In the genomic region with DNA sequence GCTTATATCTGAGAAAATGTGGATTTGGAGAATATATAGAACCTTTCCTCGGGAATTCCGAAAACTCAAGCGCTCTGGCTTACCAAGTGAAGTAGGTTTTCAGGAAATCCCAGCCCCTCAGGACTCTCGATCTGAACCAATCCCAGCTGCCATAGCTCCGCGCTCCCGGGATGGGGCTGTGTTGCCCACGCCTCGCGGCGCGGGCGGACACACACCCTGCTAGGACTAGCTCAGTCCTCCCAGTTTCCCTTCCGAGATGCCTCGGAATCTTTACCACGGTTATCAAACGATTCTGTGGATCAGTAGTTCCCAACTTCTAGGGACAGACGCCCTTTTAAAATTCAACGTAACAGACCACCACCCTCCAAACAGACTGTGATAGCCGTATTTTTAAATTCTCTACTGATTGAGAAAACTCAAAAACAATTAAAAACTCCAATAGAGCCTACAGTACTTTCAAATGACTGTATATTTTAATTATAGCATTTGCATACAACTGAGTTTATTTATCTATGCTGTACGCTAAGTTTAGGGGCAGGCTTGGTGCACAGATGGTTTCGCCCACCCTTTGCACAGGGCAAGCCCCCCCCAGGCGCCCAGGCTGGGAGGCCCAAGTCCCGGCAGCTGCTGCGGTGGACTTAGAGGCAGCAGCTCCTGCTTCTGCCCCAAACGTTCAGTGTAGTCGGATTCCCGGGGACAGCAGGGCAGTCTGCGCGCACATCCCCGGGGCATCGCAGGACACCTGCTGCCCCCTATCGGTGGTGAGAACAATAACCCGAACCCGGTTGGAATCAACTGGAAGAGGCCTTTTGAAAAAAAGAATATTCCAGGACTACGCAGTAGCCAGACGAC, we compare ENCODE assay signal across 8 cellular contexts. TPM values are rescaled to one million over a fixed set of nuclear protein-coding genes. Genes with fewer than 3 reads are reported as not detected.
A peak's percentile ranks its signal among the peaks of the same experiment; 100 is the strongest.
DNase-seq lines count a peak whose midpoint lies in the region; ATAC-seq and TF ChIP-seq lines count a peak whose summit lies in the region.

No MANE protein-coding gene starts in this region.

- peak; percentile 63 for DNase-seq in DMS114 treated with DMSO at 0.1 percent for 48 hours (lab: John Stamatoyannopoulos, UW; ENCODE audit: unreplicated experiment)
- peak; percentile 25 for DNase-seq in HS-5 (ENCODE audit: low read depth)
- DNase-seq in RPMI7951 (ENCODE audit: low read depth): peak; percentile 85
- DNase-seq in activated naive CD4-positive, alpha-beta T cell (lab: John Stamatoyannopoulos, UW): peak; percentile 4 to 38 (median 26)
- peak; percentile 82 for DNase-seq in foreskin melanocyte
- DNase-seq in neural crest cell (ENCODE audit: low read depth, low spot score): peak; percentile 74

- H3K27me3 Mint-ChIP-seq in neural crest cell (ENCODE audit: low read depth): peaks cover 9% of the 10 kb centered on the region

- H3K4me3 Mint-ChIP-seq in neural crest cell: peak overlapping the region; percentile 96

- H3K9me3 Mint-ChIP-seq in neural crest cell: no peaks in the 10 kb centered on the region

- peak; percentile 50 for ATAC-seq in GM21390 (IDR thresholded peaks at IDR 0.05; ENCODE audit: unreplicated experiment)

- peak overlapping the region; percentile 54 for H3K27ac Mint-ChIP-seq in neural crest cell (ENCODE audit: unreplicated experiment)

- H3K36me3 Mint-ChIP-seq in neural crest cell (ENCODE audit: low read depth): no peaks in the 10 kb centered on the region

- peak; percentile 90 for TF ChIP-seq CTCF in neural crest cell (conservative IDR thresholded peaks at IDR 0.05)

- peaks cover 34% of the 10 kb centered on the region for H3K4me1 Mint-ChIP-seq in neural crest cell

- H3K27ac ChIP-seq in temporal lobe (ENCODE audit: low read depth, low read length): peak overlapping the region; percentile 97

RNA-seq across cellular contexts. Expression of gene CCDC54, which starts 52.3 kb away (rescaled TPM):
- total RNA-seq in RPMI7951 (2014; rRNA removed; shearing (Covaris generic)): not detected in 2 replicates
- not detected in 2 replicates for total RNA-seq in neural crest cell
- total RNA-seq in temporal lobe: 0.25 TPM

Comparison
In these comparisons a context has a peak if more than half of its experiments do, and no peak if none do; other contexts are left out.
1. Peak in every context shown above with its lines: DNase-seq, ATAC-seq and H3K27ac ChIP-seq.
2. DNase-seq: peak in every context shown above with its lines; median percentile 85 in RPMI7951; 82 in foreskin melanocyte; 74 in neural crest cell; 63 in DMS114 treated with DMSO at 0.1 percent for 48 hours; 26 in activated naive CD4-positive, alpha-beta T cell; 25 in HS-5.